18 cellular contexts compared by ENCODE assay signal in genomic region chr6:167115054-167115453, GRCh38. TPM values are rescaled to one million over a fixed set of nuclear protein-coding genes. Genes with fewer than 3 reads are reported as not detected.
DNase-seq lines count a peak whose midpoint lies in the region; ATAC-seq and TF ChIP-seq lines count a peak whose summit lies in the region.
"Had no signal": no experiment of that assay in that cellular context is flagged by ENCODE, and none has a peak within 500 bp of the region (broad histone marks: within the 10 kb centered on the region; RNA-seq: fewer than 3 reads in every experiment).

No MANE protein-coding gene starts in this region.

- H3F3A ChIP-seq in OCI-LY1 (ENCODE audit: insufficient read depth, low read length) = no peaks in the 10 kb centered on the region

- no peak for TF ChIP-seq CTCF in CD4-positive, alpha-beta T cell (IDR thresholded peaks at IDR 0.05)
- TF ChIP-seq CTCF in GM10248 (IDR thresholded peaks at IDR 0.05; ENCODE audit: control extremely low read depth, extremely low read depth, low read depth, missing control alignments) (peak; percentile 26), OCI-LY1 (IDR thresholded peaks at IDR 0.05; ENCODE audit: low read length) (peak; percentile 68), left lung (IDR thresholded peaks at IDR 0.05) (no peak)

- peak overlapping the region; percentile 97 for H3K4me3 Mint-ChIP-seq in CD4-positive, alpha-beta T cell
- H3K4me3 Mint-ChIP-seq: activated naive CD4-positive, alpha-beta T cell treated with anti-CD3 and anti-CD28 coated beads, Interleukin-2, amount 10 ng/mL, durations not matched to agents 7 days and 5 days had no signal

- H3K36me3 ChIP-seq in OCI-LY1 (ENCODE audit: insufficient read depth, low read length) = no peaks in the 10 kb centered on the region; the same call in 1 of the 2 replicates
- no peaks in the 10 kb centered on the region for H3K36me3 ChIP-seq in left lung
- H3K36me3 ChIP-seq: brain microvascular endothelial cell, SJCRH30 had no signal

- no peak overlapping the region for H3K4me3 ChIP-seq in OCI-LY1 (ENCODE audit: low read depth, low read length, poor library complexity, severe bottlenecking)
- H3K4me3 ChIP-seq in left lung = no peak overlapping the region
- H3K4me3 ChIP-seq: dorsolateral prefrontal cortex, GM23248, SJCRH30 had no signal

- no peaks in the 10 kb centered on the region for H3K9me3 ChIP-seq in CD4-positive, alpha-beta T cell (ENCODE audit: control insufficient read depth, low read length)
- no peaks in the 10 kb centered on the region for H3K9me3 ChIP-seq in OCI-LY1 (ENCODE audit: low read length)
- no peaks in the 10 kb centered on the region for H3K9me3 ChIP-seq in left lung
- H3K9me3 ChIP-seq: SJCRH30 had no signal

- no peak overlapping the region for H3K4me2 ChIP-seq in OCI-LY1 (ENCODE audit: low read length)

- H2AFZ ChIP-seq in OCI-LY1 (ENCODE audit: low read length) = no peak overlapping the region
- H2AFZ ChIP-seq: GM23248 had no signal

- H3K9me2 ChIP-seq in OCI-LY1 (ENCODE audit: low read depth, low read length) = no peaks in the 10 kb centered on the region

- POLR2A ChIA-PET in CD4-positive, alpha-beta T cell (lab: Charles Lee) = no interaction called here
- POLR2A ChIA-PET in GM10248 (lab: Yijun Ruan, JAX) = no interaction called here

- H3K36me3 Mint-ChIP-seq in CD4-positive, alpha-beta T cell (ENCODE audit: low read depth) = peaks cover 17% of the 10 kb centered on the region
- H3K36me3 Mint-ChIP-seq: activated naive CD4-positive, alpha-beta T cell treated with anti-CD3 and anti-CD28 coated beads, Interleukin-2, amount 10 ng/mL, durations not matched to agents 7 days and 5 days had no signal

- H3K27ac Mint-ChIP-seq in CD4-positive, alpha-beta T cell = peak overlapping the region; percentile 95
- H3K27ac Mint-ChIP-seq: activated naive CD4-positive, alpha-beta T cell treated with anti-CD3 and anti-CD28 coated beads, Interleukin-2, amount 10 ng/mL, durations not matched to agents 7 days and 5 days had no signal

- CTCF ChIA-PET in CD4-positive, alpha-beta T cell (lab: Charles Lee) = no interaction called here
- CTCF ChIA-PET in GM10248 (lab: Yijun Ruan, JAX) = interaction anchor here (1.1 to 1.9 kb wide), 4 partner anchors 9 to 26 kb away, joined by 3 to 9 read pairs (median 4); partner anchors contain the start of gene CCR6

- H3K27me3 ChIP-seq in CD4-positive, alpha-beta T cell (ENCODE audit: control insufficient read depth, insufficient read depth, low read length) = no peaks in the 10 kb centered on the region
- H3K27me3 ChIP-seq in OCI-LY1 (ENCODE audit: insufficient read depth, low read length) (peaks cover 14% of the 10 kb centered on the region; the same call in 1 of the 2 replicates), left lung (peaks cover 0 to 17% of the 10 kb centered on the region in 2 donors)
- H3K27me3 ChIP-seq: brain microvascular endothelial cell had no signal

- ATAC-seq in CD4-positive, alpha-beta T cell (ENCODE audit: poor library complexity) = no peak
- ATAC-seq in GM18867 (IDR thresholded peaks at IDR 0.05; ENCODE audit: unreplicated experiment) (no peak), left lung (no peak)

- no peaks in the 10 kb centered on the region for H4K20me1 ChIP-seq in OCI-LY1 (ENCODE audit: insufficient read depth, low read length)

- H3K4me1 ChIP-seq in OCI-LY1 (ENCODE audit: insufficient read depth, low read length, severe bottlenecking) (peaks cover 36% of the 10 kb centered on the region), left lung (no peaks in the 10 kb centered on the region)
- H3K4me1 ChIP-seq: SJCRH30 had no signal

- no peak for DNase-seq in CD4-positive, alpha-beta T cell
- DNase-seq in GM10248 (ENCODE audit: extremely low spot score) (no peak), iPS-NIHi11 (ENCODE audit: low spot score) (peak; percentile 56), SIG-M5 treated with dmso at 0.1 percent for 504 hours (lab: John Stamatoyannopoulos, UW; ENCODE audit: unreplicated experiment) (no peak), left lung (no peak)
- DNase-seq: activated naive CD4-positive, alpha-beta T cell treated with anti-CD3 and anti-CD28 coated beads, Interleukin-2, amount 10 ng/mL, durations not matched to agents 7 days and 5 days; brain microvascular endothelial cell; GM23248; IMR-90; NCI-H1092 treated with DMSO at 0.1 percent for 48 hours; NCI-H2227 treated with DMSO at 0.1 percent for 48 hours; SJCRH30 had no signal

- H3K27ac ChIP-seq in CD4-positive, alpha-beta T cell (ENCODE audit: low read depth, low read length) = no peak overlapping the region
- H3K27ac ChIP-seq in OCI-LY1 (ENCODE audit: low read depth, low read length, poor library complexity, severe bottlenecking) (no peak overlapping the region), left lung (no peak overlapping the region)
- H3K27ac ChIP-seq: brain microvascular endothelial cell, dorsolateral prefrontal cortex, GM23248, SJCRH30 had no signal

- H3K27me3 Mint-ChIP-seq in CD4-positive, alpha-beta T cell = no peaks in the 10 kb centered on the region

- no peaks in the 10 kb centered on the region for H3K9me3 Mint-ChIP-seq in CD4-positive, alpha-beta T cell
- H3K9me3 Mint-ChIP-seq: activated naive CD4-positive, alpha-beta T cell treated with anti-CD3 and anti-CD28 coated beads, Interleukin-2, amount 10 ng/mL, durations not matched to agents 7 days and 5 days had no signal

- no peaks in the 10 kb centered on the region for H3K79me2 ChIP-seq in OCI-LY1 (ENCODE audit: insufficient read depth, low read length)

- peaks cover 66% of the 10 kb centered on the region for H3K4me1 Mint-ChIP-seq in CD4-positive, alpha-beta T cell (ENCODE audit: low read depth)

- no peak overlapping the region for H3K9ac ChIP-seq in OCI-LY1 (ENCODE audit: low read length)
- H3K9ac ChIP-seq: GM23248 had no signal

- intact Hi-C loops in CD4-positive, alpha-beta T cell (cut with DNase I, micrococcal nuclease) = loop anchor here (5.0 kb wide), 2 partner anchors 73 to 163 kb away; no protein-coding TSS in a partner anchor
- intact Hi-C loops in left lung (cut with DNase I) = no loop called here

RNA-seq across cellular contexts. Expression of gene CCR6, which starts 7.8 kb away (rescaled TPM):
- total RNA-seq in CD4-positive, alpha-beta T cell = 10 to 100 TPM; 13.6 to 15.9 TPM
- total RNA-seq in left lung = under 1 TPM in 1 of 2 donors, not detected in 1; 0.71 TPM
- total RNA-seq: fibroblast of lung, G401, GM23248, IMR-90, SJCRH30 had no signal

RNA-seq across cellular contexts. Expression of gene GPR31, which starts 42.7 kb away (rescaled TPM):
- not detected for total RNA-seq in CD4-positive, alpha-beta T cell
- total RNA-seq in left lung = not detected
- total RNA-seq: activated CD8-positive, alpha-beta memory T cell treated with anti-CD3 and anti-CD28 coated beads for 36 hours; dorsolateral prefrontal cortex; fibroblast of lung; G401; GM23248; IMR-90; SJCRH30 had no signal

Comparison
In these comparisons a context has a peak if more than half of its experiments do, and no peak if none do; other contexts are left out.
1. CTCF ChIP-seq: peak in GM10248 (single experiment) and OCI-LY1 (single experiment); none in CD4-positive, alpha-beta T cell (single experiment) and left lung (0 of 2).
2. RNA of gene CCR6, which starts 7.8 kb away (total RNA-seq): 13.6 to 15.9 TPM in CD4-positive, alpha-beta T cell; 0.71 TPM in left lung; every median in the first group is over 4 times any median in the second.
3. intact Hi-C loops: an anchor here in CD4-positive, alpha-beta T cell (5.0 kb wide); none called in left lung.